Comparison of ENCODE assay signal across 9 cellular contexts in genomic region chrX:46461653-46462191, GRCh38.
A peak's percentile ranks its signal among the peaks of the same experiment; 100 is the strongest.
DNase-seq lines count a peak whose midpoint lies in the region; ATAC-seq and TF ChIP-seq lines count a peak whose summit lies in the region.
"Had no signal": no experiment of that assay in that cellular context is flagged by ENCODE, and none has a peak within 500 bp of the region (broad histone marks: within the 10 kb centered on the region; RNA-seq: fewer than 3 reads in every experiment).

No MANE protein-coding gene starts in this region.

- peak overlapping the region; percentile 27 for H3K9ac ChIP-seq in Loucy (ENCODE audit: low read depth, low read length, poor library complexity, severe bottlenecking)

- peak overlapping the region; percentile 27 for H3K27ac Mint-ChIP-seq in T-helper 1 cell treated with Interleukin-12 subunit alpha and Interleukin-12 subunit beta and Interleukin-4 antibody, amounts not matched to agents 30 μg/mL and 1 μg/mL, for 36 hours
- peak overlapping the region; percentile 24 to 68 for H3K27ac Mint-ChIP-seq in natural killer cell treated with Interleukin-12 subunit alpha and Interleukin-12 subunit beta and Interleukin-15 and Interleukin-18, amount 100 ng/mL, for 72 hours
- no peak overlapping the region for H3K27ac Mint-ChIP-seq in osteocyte (ENCODE audit: unreplicated experiment)

- no peak overlapping the region for H3K4me2 ChIP-seq in Loucy (ENCODE audit: low read depth, low read length, poor library complexity, severe bottlenecking)

- no peak for TF ChIP-seq CTCF in Loucy (conservative IDR thresholded peaks at IDR 0.05; ENCODE audit: low read length)
- TF ChIP-seq CTCF in osteocyte (IDR thresholded peaks at IDR 0.05): no peak

- no peaks in the 10 kb centered on the region for H3K4me1 ChIP-seq in Loucy (ENCODE audit: insufficient read depth, low read length, poor library complexity, severe bottlenecking)

- H3K4me3 ChIP-seq in Loucy (ENCODE audit: low read length, poor library complexity, severe bottlenecking): no peak overlapping the region

- H3K9me2 ChIP-seq in Loucy (replicated peaks; ENCODE audit: low read depth, low read length): no peaks in the 10 kb centered on the region

- no peaks in the 10 kb centered on the region for H3K9me3 ChIP-seq in Loucy (ENCODE audit: insufficient read depth, low read depth, low read length)

- H3K4me1 Mint-ChIP-seq in T-helper 1 cell treated with Interleukin-12 subunit alpha and Interleukin-12 subunit beta and Interleukin-4 antibody, amounts not matched to agents 30 μg/mL and 1 μg/mL, for 36 hours (ENCODE audit: low read depth): peaks cover 10% of the 10 kb centered on the region
- H3K4me1 Mint-ChIP-seq in natural killer cell treated with Interleukin-12 subunit alpha and Interleukin-12 subunit beta and Interleukin-15 and Interleukin-18, amount 100 ng/mL, for 72 hours (ENCODE audit: low read depth in 2 of 2): peaks cover 12 to 15% of the 10 kb centered on the region in 2 donors
- no peaks in the 10 kb centered on the region for H3K4me1 Mint-ChIP-seq in osteocyte (ENCODE audit: unreplicated experiment)

- no peaks in the 10 kb centered on the region for H3F3A ChIP-seq in Loucy (ENCODE audit: low read depth)

- no peaks in the 10 kb centered on the region for H3K27me3 ChIP-seq in Loucy (ENCODE audit: insufficient read depth, low read length, poor library complexity, severe bottlenecking)

- peaks cover 8% of the 10 kb centered on the region for H3K9me3 Mint-ChIP-seq in T-helper 1 cell treated with Interleukin-12 subunit alpha and Interleukin-12 subunit beta and Interleukin-4 antibody, amounts not matched to agents 30 μg/mL and 1 μg/mL, for 36 hours
- no peaks in the 10 kb centered on the region for H3K9me3 Mint-ChIP-seq in natural killer cell treated with Interleukin-12 subunit alpha and Interleukin-12 subunit beta and Interleukin-15 and Interleukin-18, amount 100 ng/mL, for 72 hours
- peaks cover 10% of the 10 kb centered on the region for H3K9me3 Mint-ChIP-seq in osteocyte (ENCODE audit: unreplicated experiment)

- H3K79me2 ChIP-seq in Loucy (ENCODE audit: insufficient read depth, low read length): no peaks in the 10 kb centered on the region

- no peak overlapping the region for H2AFZ ChIP-seq in Loucy (ENCODE audit: low read length)

- peaks cover 30% of the 10 kb centered on the region; the same call in 1 of the 2 replicates for H3K36me3 ChIP-seq in Loucy (ENCODE audit: insufficient read depth, low read length)

- DNase-seq in T-helper 1 cell (no peak), osteocyte (ENCODE audit: extremely low spot score, unreplicated experiment) (no peak)
- no peak for DNase-seq in natural killer cell treated with Interleukin-12 subunit alpha and Interleukin-12 subunit beta and Interleukin-15 and Interleukin-18, amount 100 ng/mL, for 72 hours (ENCODE audit: low spot score)
- DNase-seq in central memory CD4-positive, alpha-beta T cell: no peak
- DNase-seq in effector CD4-positive, alpha-beta T cell: no peak
- DNase-seq: SHP77 treated with DMSO at 0.1 percent for 48 hours had no signal

- peak; percentile 90 for ATAC-seq in HG02623 (IDR thresholded peaks at IDR 0.05; ENCODE audit: unreplicated experiment)
- peak; percentile 40 to 56 for ATAC-seq in natural killer cell treated with Interleukin-12 subunit alpha and Interleukin-12 subunit beta and Interleukin-15 and Interleukin-18, amount 100 ng/mL, for 72 hours

- no peak overlapping the region for H3K4me3 Mint-ChIP-seq in T-helper 1 cell treated with Interleukin-12 subunit alpha and Interleukin-12 subunit beta and Interleukin-4 antibody, amounts not matched to agents 30 μg/mL and 1 μg/mL, for 36 hours
- H3K4me3 Mint-ChIP-seq in natural killer cell treated with Interleukin-12 subunit alpha and Interleukin-12 subunit beta and Interleukin-15 and Interleukin-18, amount 100 ng/mL, for 72 hours: peak overlapping the region; percentile 58
- H3K4me3 Mint-ChIP-seq in osteocyte (ENCODE audit: unreplicated experiment): no peak overlapping the region

- peaks cover 40% of the 10 kb centered on the region for H3K36me3 Mint-ChIP-seq in T-helper 1 cell treated with Interleukin-12 subunit alpha and Interleukin-12 subunit beta and Interleukin-4 antibody, amounts not matched to agents 30 μg/mL and 1 μg/mL, for 36 hours (ENCODE audit: low read depth)
- peaks cover 13% of the 10 kb centered on the region for H3K36me3 Mint-ChIP-seq in natural killer cell treated with Interleukin-12 subunit alpha and Interleukin-12 subunit beta and Interleukin-15 and Interleukin-18, amount 100 ng/mL, for 72 hours
- peaks cover 14% of the 10 kb centered on the region for H3K36me3 Mint-ChIP-seq in osteocyte (ENCODE audit: unreplicated experiment)

- no peaks in the 10 kb centered on the region for H3K27me3 Mint-ChIP-seq in T-helper 1 cell treated with Interleukin-12 subunit alpha and Interleukin-12 subunit beta and Interleukin-4 antibody, amounts not matched to agents 30 μg/mL and 1 μg/mL, for 36 hours (ENCODE audit: low read depth)
- H3K27me3 Mint-ChIP-seq in natural killer cell treated with Interleukin-12 subunit alpha and Interleukin-12 subunit beta and Interleukin-15 and Interleukin-18, amount 100 ng/mL, for 72 hours: peaks cover 0 to 3% of the 10 kb centered on the region in 2 donors
- no peaks in the 10 kb centered on the region for H3K27me3 Mint-ChIP-seq in osteocyte (ENCODE audit: unreplicated experiment)

- no peaks in the 10 kb centered on the region for H4K20me1 ChIP-seq in Loucy (ENCODE audit: insufficient read depth, low read length, poor library complexity, severe bottlenecking)
